ENCODE assay signal across 1 cellular context in genomic region chr6:113642714-113643442, GRCh38.
TF ChIP-seq lines count a peak whose summit lies in the region.

No MANE protein-coding gene starts in this region.

TF ChIP-seq in HepG2, 621 proteins besides CTCF, POLR2A, EP300 and RAD21 (continued from another document and continues in another):
- TF ChIP-seq ARID5B (CRISPR knock-in tag; IDR thresholded peaks at IDR 0.05) (peak; percentile 99), ZNF580 (CRISPR knock-in tag; IDR thresholded peaks at IDR 0.05; ENCODE audit: borderline replicate concordance, low read depth) (peak; percentile 34; the same call in 1 of the 2 replicates), MLXIP (CRISPR knock-in tag; IDR thresholded peaks at IDR 0.05; ENCODE audit: borderline replicate concordance) (no peak), ZNF691 (CRISPR knock-in tag; IDR thresholded peaks at IDR 0.05; ENCODE audit: borderline replicate concordance, low read depth) (peak; percentile 71; the same call in 1 of the 2 replicates), EZH2 (conservative IDR thresholded peaks at IDR 0.05; ENCODE audit: low read depth, low read length) (no peak), CHD4 (IDR thresholded peaks at IDR 0.05; ENCODE audit: borderline replicate concordance, low read length) (no peak), KIAA2018 (CRISPR knock-in tag; IDR thresholded peaks at IDR 0.05; ENCODE audit: borderline replicate concordance) (no peak), SP1 (IDR thresholded peaks at IDR 0.05) (no peak), SP1 (CRISPR knock-in tag; IDR thresholded peaks at IDR 0.05) (no peak), ZNF788 (CRISPR knock-in tag; IDR thresholded peaks at IDR 0.05; ENCODE audit: borderline replicate concordance) (peak; percentile 36; the same call in 1 of the 2 replicates), RBFOX2 (IDR thresholded peaks at IDR 0.05; ENCODE audit: low read depth, low read length) (peak; percentile 78), ZNF18 (CRISPR knock-in tag; IDR thresholded peaks at IDR 0.05; ENCODE audit: insufficient replicate concordance) (no peak), HBP1 (CRISPR knock-in tag; IDR thresholded peaks at IDR 0.05; ENCODE audit: low read depth) (peak; percentile 63; the same call in 1 of the 2 replicates), NFE2 (CRISPR knock-in tag; IDR thresholded peaks at IDR 0.05) (no peak), CREM (IDR thresholded peaks at IDR 0.05) (peak; percentile 97), CREM (CRISPR knock-in tag; IDR thresholded peaks at IDR 0.05) (no peak), MED8 (CRISPR knock-in tag; IDR thresholded peaks at IDR 0.05; ENCODE audit: insufficient replicate concordance) (peak; percentile 85), WIZ (CRISPR knock-in tag; IDR thresholded peaks at IDR 0.05) (peak; percentile 38; the same call in 1 of the 2 replicates), BHLHE40 (IDR thresholded peaks at IDR 0.05; ENCODE audit: low read length) (peak; percentile 40; the same call in 1 of the 2 replicates), JUNB (CRISPR knock-in tag; IDR thresholded peaks at IDR 0.05; ENCODE audit: borderline replicate concordance) (peak; percentile 77), JUND (CRISPR knock-in tag; IDR thresholded peaks at IDR 0.05) (peak; percentile 69; the same call in 1 of the 2 replicates), ZNF232 (CRISPR knock-in tag; IDR thresholded peaks at IDR 0.05; ENCODE audit: borderline replicate concordance) (peak; percentile 71; the same call in 1 of the 2 replicates), HNRNPLL (IDR thresholded peaks at IDR 0.05; ENCODE audit: low read depth, low read length, poor library complexity, severe bottlenecking) (no peak), MIXL1 (CRISPR knock-in tag; IDR thresholded peaks at IDR 0.05) (peak; percentile 91), KDM1A (CRISPR knock-in tag; IDR thresholded peaks at IDR 0.05) (0 out of 2 replicates have a peak, but pooled peaks have one; percentile 26), ZHX1 (CRISPR knock-in tag; IDR thresholded peaks at IDR 0.05; ENCODE audit: low read depth) (no peak)
